Comparison of ENCODE assay signal across 1 cellular context in genomic region chr17:58338907-58339774, GRCh38.
A peak's percentile ranks its signal among the peaks of the same experiment; 100 is the strongest.
TF ChIP-seq lines count a peak whose summit lies in the region.

No MANE protein-coding gene starts in this region.

TF ChIP-seq in HepG2, 621 proteins besides CTCF, POLR2A, EP300 and RAD21:
- no peak for TF ChIP-seq GABPA (IDR thresholded peaks at IDR 0.05; ENCODE audit: low read depth, low read length)
- 0 out of 2 replicates have a peak, but pooled peaks have one; percentile 21 for TF ChIP-seq GABPA (CRISPR knock-in tag; IDR thresholded peaks at IDR 0.05; ENCODE audit: low read depth)
- TF ChIP-seq MAZ (IDR thresholded peaks at IDR 0.05; ENCODE audit: borderline replicate concordance, low read depth, low read length): 0 out of 2 replicates have a peak, but pooled peaks have one; percentile 1
- TF ChIP-seq MAZ (CRISPR knock-in tag; IDR thresholded peaks at IDR 0.05; ENCODE audit: low read depth): no peak
- peak; percentile 37 for TF ChIP-seq AGO2 (optimal IDR thresholded peaks at IDR 0.05; ENCODE audit: low read depth, low read length)
- no peak for TF ChIP-seq BORCS8-MEF2B (CRISPR knock-in tag; IDR thresholded peaks at IDR 0.05)
- no peak for TF ChIP-seq ATF7 (IDR thresholded peaks at IDR 0.05)
- no peak for TF ChIP-seq ATF7 (CRISPR knock-in tag; IDR thresholded peaks at IDR 0.05)
- no peak for TF ChIP-seq SRF (IDR thresholded peaks at IDR 0.05; ENCODE audit: low read depth, low read length)
- no peak for TF ChIP-seq ZNF629 (CRISPR knock-in tag; conservative IDR thresholded peaks at IDR 0.05)
- no peak for TF ChIP-seq ZNF335 (CRISPR knock-in tag; IDR thresholded peaks at IDR 0.05)
- no peak for TF ChIP-seq KDM5A (IDR thresholded peaks at IDR 0.05; ENCODE audit: borderline replicate concordance, low read length)
- TF ChIP-seq ZKSCAN8 (CRISPR knock-in tag; IDR thresholded peaks at IDR 0.05; ENCODE audit: borderline replicate concordance): no peak
- TF ChIP-seq CENPX (CRISPR knock-in tag; IDR thresholded peaks at IDR 0.05): no peak
- no peak for TF ChIP-seq ZNF451 (CRISPR knock-in tag; IDR thresholded peaks at IDR 0.05)
- TF ChIP-seq MNT (IDR thresholded peaks at IDR 0.05): no peak
- TF ChIP-seq ZC3H13 (CRISPR knock-in tag; IDR thresholded peaks at IDR 0.05): no peak
- no peak for TF ChIP-seq CBFB (CRISPR knock-in tag; IDR thresholded peaks at IDR 0.05)
- TF ChIP-seq MIER3 (CRISPR knock-in tag; IDR thresholded peaks at IDR 0.05; ENCODE audit: borderline replicate concordance): no peak
- TF ChIP-seq, protein P1, sequence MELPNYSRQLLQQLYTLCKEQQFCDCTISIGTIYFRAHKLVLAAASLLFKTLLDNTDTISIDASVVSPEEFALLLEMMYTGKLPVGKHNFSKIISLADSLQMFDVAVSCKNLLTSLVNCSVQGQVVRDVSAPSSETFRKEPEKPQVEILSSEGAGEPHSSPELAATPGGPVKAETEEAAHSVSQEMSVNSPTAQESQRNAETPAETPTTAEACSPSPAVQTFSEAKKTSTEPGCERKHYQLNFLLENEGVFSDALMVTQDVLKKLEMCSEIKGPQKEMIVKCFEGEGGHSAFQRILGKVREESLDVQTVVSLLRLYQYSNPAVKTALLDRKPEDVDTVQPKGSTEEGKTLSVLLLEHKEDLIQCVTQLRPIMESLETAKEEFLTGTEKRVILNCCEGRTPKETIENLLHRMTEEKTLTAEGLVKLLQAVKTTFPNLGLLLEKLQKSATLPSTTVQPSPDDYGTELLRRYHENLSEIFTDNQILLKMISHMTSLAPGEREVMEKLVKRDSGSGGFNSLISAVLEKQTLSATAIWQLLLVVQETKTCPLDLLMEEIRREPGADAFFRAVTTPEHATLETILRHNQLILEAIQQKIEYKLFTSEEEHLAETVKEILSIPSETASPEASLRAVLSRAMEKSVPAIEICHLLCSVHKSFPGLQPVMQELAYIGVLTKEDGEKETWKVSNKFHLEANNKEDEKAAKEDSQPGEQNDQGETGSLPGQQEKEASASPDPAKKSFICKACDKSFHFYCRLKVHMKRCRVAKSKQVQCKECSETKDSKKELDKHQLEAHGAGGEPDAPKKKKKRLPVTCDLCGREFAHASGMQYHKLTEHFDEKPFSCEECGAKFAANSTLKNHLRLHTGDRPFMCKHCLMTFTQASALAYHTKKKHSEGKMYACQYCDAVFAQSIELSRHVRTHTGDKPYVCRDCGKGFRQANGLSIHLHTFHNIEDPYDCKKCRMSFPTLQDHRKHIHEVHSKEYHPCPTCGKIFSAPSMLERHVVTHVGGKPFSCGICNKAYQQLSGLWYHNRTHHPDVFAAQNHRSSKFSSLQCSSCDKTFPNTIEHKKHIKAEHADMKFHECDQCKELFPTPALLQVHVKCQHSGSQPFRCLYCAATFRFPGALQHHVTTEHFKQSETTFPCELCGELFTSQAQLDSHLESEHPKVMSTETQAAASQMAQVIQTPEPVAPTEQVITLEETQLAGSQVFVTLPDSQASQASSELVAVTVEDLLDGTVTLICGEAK (IDR thresholded peaks at IDR 0.05): no peak
- TF ChIP-seq, protein P1 (CRISPR knock-in tag; IDR thresholded peaks at IDR 0.05): no peak
- no peak for TF ChIP-seq KLF11 (CRISPR knock-in tag; IDR thresholded peaks at IDR 0.05)
- no peak for TF ChIP-seq ZBTB7A (CRISPR knock-in tag; IDR thresholded peaks at IDR 0.05)
- TF ChIP-seq ZNF34 (CRISPR knock-in tag; IDR thresholded peaks at IDR 0.05; ENCODE audit: borderline replicate concordance): no peak
- TF ChIP-seq ZNF253 (CRISPR knock-in tag; IDR thresholded peaks at IDR 0.05; ENCODE audit: borderline replicate concordance): no peak
- no peak for TF ChIP-seq ZFAT (CRISPR knock-in tag; conservative IDR thresholded peaks at IDR 0.05)
